Comparison of ENCODE assay signal across 1 cellular context in the genomic region with DNA sequence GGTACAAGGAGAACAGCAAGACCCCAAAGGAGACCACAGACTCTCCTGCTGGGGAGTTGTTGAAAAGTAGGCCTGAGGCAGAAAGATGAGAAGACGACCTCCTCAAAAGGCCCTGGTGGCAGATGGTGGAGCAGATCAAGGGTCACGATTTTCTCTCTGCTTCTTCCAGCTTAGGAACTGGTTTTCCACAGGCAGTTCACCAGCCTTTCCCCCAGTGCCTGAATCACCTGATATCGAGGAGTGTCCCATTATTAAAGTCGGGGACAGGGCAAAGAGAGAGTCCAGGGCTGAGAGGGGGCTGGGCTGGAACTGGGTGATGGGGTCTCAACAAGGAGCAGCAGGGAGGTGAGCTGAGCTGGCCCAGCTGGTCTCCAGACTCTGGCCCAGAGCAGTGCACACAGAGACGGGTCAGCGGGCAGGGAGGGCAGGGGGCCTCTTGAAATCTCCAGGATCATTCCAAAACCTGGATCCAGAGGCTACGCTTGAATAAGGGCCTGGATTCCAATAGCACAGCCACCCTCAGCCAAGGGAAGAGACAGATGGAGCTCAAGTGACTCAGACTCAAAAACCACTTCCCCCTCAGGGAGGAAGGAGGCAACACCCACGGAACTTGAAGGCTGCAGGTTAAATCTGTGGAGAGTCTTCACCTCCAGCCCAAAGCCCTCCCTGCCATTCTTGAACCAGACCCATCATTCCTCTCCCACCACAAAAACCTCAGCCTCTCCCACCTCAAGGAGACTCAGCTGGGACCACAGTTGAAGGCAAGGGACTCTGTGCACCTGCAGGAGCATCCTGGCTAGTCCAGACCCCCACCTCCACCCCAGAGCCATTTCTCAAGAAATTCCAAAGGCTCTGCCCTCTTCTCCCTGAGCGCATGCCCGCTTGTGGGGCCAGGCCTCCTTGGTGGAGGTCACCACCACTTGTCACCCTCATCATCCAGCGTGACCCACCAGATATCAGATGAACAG.
TF ChIP-seq lines count a peak whose summit lies in the region.

A gene with protein sequence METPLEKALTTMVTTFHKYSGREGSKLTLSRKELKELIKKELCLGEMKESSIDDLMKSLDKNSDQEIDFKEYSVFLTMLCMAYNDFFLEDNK (minus strand): TSS at position 541 of the 968 bp plus-strand sequence. CDS start 743 bp downstream, outside the sequence.

TF ChIP-seq in WTC11, 78 proteins besides CTCF, POLR2A, EP300 and RAD21 (continued from another document):
- TF ChIP-seq, protein P1, sequence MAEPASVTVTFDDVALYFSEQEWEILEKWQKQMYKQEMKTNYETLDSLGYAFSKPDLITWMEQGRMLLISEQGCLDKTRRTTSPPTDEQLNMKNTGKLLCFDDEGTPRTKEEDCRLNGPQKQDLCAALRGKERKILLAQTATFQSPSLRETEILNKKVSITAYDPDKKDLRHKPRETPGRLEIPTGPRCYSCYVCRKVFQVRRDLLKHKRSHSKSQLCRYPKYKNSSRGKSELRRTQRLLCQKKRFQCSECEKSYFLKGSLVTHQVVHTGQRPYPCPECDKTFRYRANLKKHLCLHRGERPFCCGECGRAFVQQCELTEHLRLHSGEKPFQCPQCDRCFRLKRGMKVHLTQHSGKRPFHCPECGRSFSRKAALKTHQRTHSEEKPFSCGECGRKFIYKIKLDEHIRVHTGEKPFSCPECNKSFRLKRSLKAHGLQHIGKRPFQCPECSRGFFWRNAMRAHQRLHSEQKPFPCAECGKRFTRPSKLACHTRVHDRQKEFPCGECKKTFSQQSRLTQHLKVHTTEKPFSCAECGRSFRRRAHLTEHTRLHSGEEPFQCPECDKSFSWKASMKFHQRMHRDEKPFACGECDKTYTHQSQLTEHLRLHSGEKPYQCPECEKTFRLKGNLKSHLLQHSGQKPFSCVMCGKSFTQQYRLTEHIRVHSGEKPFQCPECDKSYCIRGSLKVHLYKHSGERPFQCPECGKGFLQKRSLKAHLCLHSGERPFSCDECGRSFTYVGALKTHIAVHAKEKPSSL (CRISPR knock-in tag; conservative IDR thresholded peaks at IDR 0.05) = no peak
- TF ChIP-seq HMGA2 (CRISPR knock-in tag; IDR thresholded peaks at IDR 0.05) (no peak), ZNF317 (CRISPR knock-in tag; IDR thresholded peaks at IDR 0.05; ENCODE audit: borderline replicate concordance, low read depth) (no peak), ZNF416 (CRISPR knock-in tag; IDR thresholded peaks at IDR 0.05) (no peak), ELF4 (CRISPR knock-in tag; IDR thresholded peaks at IDR 0.05; ENCODE audit: low read depth) (no peak), JUN (CRISPR knock-in tag; IDR thresholded peaks at IDR 0.05) (no peak)
- TF ChIP-seq, protein P2, sequence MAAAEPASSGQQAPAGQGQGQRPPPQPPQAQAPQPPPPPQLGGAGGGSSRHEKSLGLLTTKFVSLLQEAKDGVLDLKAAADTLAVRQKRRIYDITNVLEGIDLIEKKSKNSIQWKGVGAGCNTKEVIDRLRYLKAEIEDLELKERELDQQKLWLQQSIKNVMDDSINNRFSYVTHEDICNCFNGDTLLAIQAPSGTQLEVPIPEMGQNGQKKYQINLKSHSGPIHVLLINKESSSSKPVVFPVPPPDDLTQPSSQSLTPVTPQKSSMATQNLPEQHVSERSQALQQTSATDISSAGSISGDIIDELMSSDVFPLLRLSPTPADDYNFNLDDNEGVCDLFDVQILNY (CRISPR knock-in tag; IDR thresholded peaks at IDR 0.05) = no peak
- TF ChIP-seq, protein P3, sequence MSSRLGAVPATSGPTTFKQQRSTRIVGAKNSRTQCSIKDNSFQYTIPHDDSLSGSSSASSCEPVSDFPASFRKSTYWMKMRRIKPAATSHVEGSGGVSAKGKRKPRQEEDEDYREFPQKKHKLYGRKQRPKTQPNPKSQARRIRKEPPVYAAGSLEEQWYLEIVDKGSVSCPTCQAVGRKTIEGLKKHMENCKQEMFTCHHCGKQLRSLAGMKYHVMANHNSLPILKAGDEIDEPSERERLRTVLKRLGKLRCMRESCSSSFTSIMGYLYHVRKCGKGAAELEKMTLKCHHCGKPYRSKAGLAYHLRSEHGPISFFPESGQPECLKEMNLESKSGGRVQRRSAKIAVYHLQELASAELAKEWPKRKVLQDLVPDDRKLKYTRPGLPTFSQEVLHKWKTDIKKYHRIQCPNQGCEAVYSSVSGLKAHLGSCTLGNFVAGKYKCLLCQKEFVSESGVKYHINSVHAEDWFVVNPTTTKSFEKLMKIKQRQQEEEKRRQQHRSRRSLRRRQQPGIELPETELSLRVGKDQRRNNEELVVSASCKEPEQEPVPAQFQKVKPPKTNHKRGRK (CRISPR knock-in tag; IDR thresholded peaks at IDR 0.05; ENCODE audit: borderline replicate concordance) = no peak
- TF ChIP-seq, protein P4, sequence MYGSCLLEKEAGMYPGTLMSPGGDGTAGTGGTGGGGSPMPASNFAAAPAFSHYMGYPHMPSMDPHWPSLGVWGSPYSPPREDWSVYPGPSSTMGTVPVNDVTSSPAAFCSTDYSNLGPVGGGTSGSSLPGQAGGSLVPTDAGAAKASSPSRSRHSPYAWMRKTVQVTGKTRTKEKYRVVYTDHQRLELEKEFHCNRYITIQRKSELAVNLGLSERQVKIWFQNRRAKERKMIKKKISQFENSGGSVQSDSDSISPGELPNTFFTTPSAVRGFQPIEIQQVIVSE (CRISPR knock-in tag; IDR thresholded peaks at IDR 0.05; ENCODE audit: borderline replicate concordance) = no peak
TF ChIP-seq in WTC11: peak in this region for 0.
